In genomic region chr17:7176870-7177209, GRCh38 we compare ENCODE assay signal across 9 cellular contexts. TPM values are rescaled to one million over a fixed set of nuclear protein-coding genes. Genes with fewer than 3 reads are reported as not detected.
DNase-seq lines count a peak whose midpoint lies in the region; ATAC-seq and TF ChIP-seq lines count a peak whose summit lies in the region.
"Had no signal": no experiment of that assay in that cellular context is flagged by ENCODE, and none has a peak within 500 bp of the region (broad histone marks: within the 10 kb centered on the region; RNA-seq: fewer than 3 reads in every experiment).

No MANE protein-coding gene starts in this region.

- peaks cover 0 to 34% (median 12%) of the 10 kb centered on the region in 12 donors for H3K4me1 ChIP-seq in heart left ventricle
- H3K4me1 ChIP-seq in breast epithelium, result peaks cover 0 to 13% of the 10 kb centered on the region in 2 donors
- H3K4me1 ChIP-seq in vagina, result peaks cover 15% of the 10 kb centered on the region
- H3K4me1 ChIP-seq in ovary (ENCODE audit: insufficient read depth), result no peaks in the 10 kb centered on the region

- peak in 1 of 4 donors; percentile 25 for ATAC-seq in heart left ventricle

- no peak for DNase-seq in heart left ventricle
- no peak for DNase-seq in cardiac septum (ENCODE audit: low spot score)
- no peak for DNase-seq in breast epithelium (ENCODE audit: low spot score in 2 of 2)
- DNase-seq in left kidney (ENCODE audit: low read depth, low spot score), result peak; percentile 77
- no peak for DNase-seq in vagina (ENCODE audit: extremely low spot score in 2 of 2)
- DNase-seq in ovary, result no peak
- DNase-seq in stimulated activated CD4-positive, alpha-beta T cell treated with anti-CD3 and anti-CD28 coated beads, Interleukin-4, amount 100 ng/mL, for 1 hour, result no peak
- DNase-seq in activated CD4-positive, alpha-beta T cell treated with anti-CD3 and anti-CD28 coated beads, Interleukin-2, amount 50 U/mL, for 4 hours, result no peak

- H3K9me3 ChIP-seq in heart left ventricle (no peaks in the 10 kb centered on the region), breast epithelium (no peaks in the 10 kb centered on the region), vagina (no peaks in the 10 kb centered on the region), ovary (no peaks in the 10 kb centered on the region)

- H3K4me3 ChIP-seq in heart left ventricle (peak overlapping the region in 8 of 12 donors; percentile 28 to 56 (median 50)), breast epithelium (peak overlapping the region in 2 of 3 donors; percentile 50 to 65), vagina (peak overlapping the region; percentile 19 to 35), ovary (no peak overlapping the region)

- peaks cover 0 to 23% (median 17%) of the 10 kb centered on the region in 9 donors for H3K27me3 ChIP-seq in heart left ventricle
- no peaks in the 10 kb centered on the region for H3K27me3 ChIP-seq in breast epithelium
- H3K27me3 ChIP-seq in vagina, result no peaks in the 10 kb centered on the region
- no peaks in the 10 kb centered on the region for H3K27me3 ChIP-seq in ovary

- intact Hi-C loops in heart left ventricle (cut with DNase I) (loop anchor here in 8 of 10 donors (1.0 to 5.0 kb wide), 6 partner anchors 40 to 130 kb away; no protein-coding TSS in a partner anchor), cardiac septum (cut with DNase I) (loop anchor here (2.0 kb wide), 1 partner anchor 124 kb away; no protein-coding TSS in a partner anchor), breast epithelium (cut with DNase I; ENCODE audit: low total_unique reads) (loop anchor here (1.0 kb wide), 1 partner anchor 125 kb away; no protein-coding TSS in a partner anchor), vagina (cut with DNase I) (no loop called here), ovary (cut with DNase I) (loop anchor here in 1 of 4 donors (10.0 kb wide), 1 partner anchor 132 kb away; the partner anchor contains the start of gene SLC16A11)

- H3K27ac ChIP-seq in heart left ventricle, result no peak overlapping the region
- H3K27ac ChIP-seq in breast epithelium, result no peak overlapping the region
- no peak overlapping the region for H3K27ac ChIP-seq in vagina
- no peak overlapping the region for H3K27ac ChIP-seq in ovary
- H3K27ac ChIP-seq: skin epidermis had no signal

- 9 to 15% (median 13%) methylated on average over 13 to 17 of the region's 17 CpGs for WGBS in heart left ventricle, 4 donors
- 2 to 5% (median 4%) methylated on average over 11 to 17 of the region's 17 CpGs for WGBS in ovary, 3 donors

- no peak for TF ChIP-seq EP300 in ovary (IDR thresholded peaks at IDR 0.05)

- H3K36me3 ChIP-seq in heart left ventricle (no peaks in the 10 kb centered on the region), breast epithelium (no peaks in the 10 kb centered on the region), vagina (no peaks in the 10 kb centered on the region), ovary (no peaks in the 10 kb centered on the region)

- TF ChIP-seq CTCF in heart left ventricle (IDR thresholded peaks at IDR 0.05), result no peak
- no peak for TF ChIP-seq CTCF in breast epithelium (IDR thresholded peaks at IDR 0.05)
- no peak for TF ChIP-seq CTCF in vagina (IDR thresholded peaks at IDR 0.05)
- no peak for TF ChIP-seq CTCF in ovary (IDR thresholded peaks at IDR 0.05)

- TF ChIP-seq POLR2A in heart left ventricle (IDR thresholded peaks at IDR 0.05) (no peak), breast epithelium (IDR thresholded peaks at IDR 0.05) (no peak), vagina (IDR thresholded peaks at IDR 0.05) (no peak), ovary (IDR thresholded peaks at IDR 0.05) (no peak)

RNA-seq across cellular contexts. Expression of gene ASGR1, which starts 2.3 kb away (rescaled TPM):
- total RNA-seq in heart left ventricle, result 1 to 10 TPM in 3 of 9 donors, under 1 TPM in 3, not detected in 3; 0.23 to 3.5 (median 0.72) TPM
- polyA plus RNA-seq in heart left ventricle, result under 1 TPM; 0.19 to 0.64 TPM
- total RNA-seq in cardiac septum, result 0.54 TPM
- total RNA-seq in breast epithelium, result 1 to 10 TPM; 1.0 to 1.4 (median 1.3) TPM
- 2.5 TPM for total RNA-seq in vagina
- 1 to 10 TPM in 4 of 7 donors, under 1 TPM in 3; 0.63 to 3.3 (median 1.0) TPM for total RNA-seq in ovary
- polyA plus RNA-seq in ovary, result 1 to 10 TPM in 1 of 2 donors, under 1 TPM in 1; 0.20 to 1.3 TPM

RNA-seq across cellular contexts. Expression of gene DLG4, which starts 42.8 kb away (rescaled TPM):
- total RNA-seq in heart left ventricle (10 to 100 TPM; 12.0 to 24.3 (median 16.6) TPM), cardiac septum (16.0 TPM), breast epithelium (10 to 100 TPM in 2 of 3 donors, 1 to 10 TPM in 1; 7.2 to 18.4 (median 11.1) TPM), vagina (23.3 TPM), ovary (10 to 100 TPM; 11.0 to 67.7 (median 34.5) TPM)
- polyA plus RNA-seq in heart left ventricle (10 to 100 TPM in 1 of 2 donors, 1 to 10 TPM in 1; 5.3 to 15.5 TPM), ovary (10 to 100 TPM; 25.1 to 27.8 TPM)

RNA-seq across cellular contexts. Expression of gene ACADVL, which starts 42.9 kb away (rescaled TPM):
- 1,000 to 10,000 TPM in 7 of 9 donors, 100 to 1,000 TPM in 2; 874 to 2,110 (median 1,385) TPM for total RNA-seq in heart left ventricle
- polyA plus RNA-seq in heart left ventricle, result 1,000 to 10,000 TPM in 1 of 2 donors, 100 to 1,000 TPM in 1; 601 to 2,758 TPM
- 966 TPM for total RNA-seq in cardiac septum
- total RNA-seq in breast epithelium, result 1,000 to 10,000 TPM in 1 of 3 donors, 100 to 1,000 TPM in 2; 421 to 1,002 (median 829) TPM
- total RNA-seq in vagina, result 957 TPM
- total RNA-seq in ovary, result 100 to 1,000 TPM; 303 to 638 (median 374) TPM
- 100 to 1,000 TPM; 277 to 381 TPM for polyA plus RNA-seq in ovary

RNA-seq across cellular contexts. Expression of gene DVL2, which starts 57.5 kb away (rescaled TPM):
- total RNA-seq in heart left ventricle (10 to 100 TPM; 14.0 to 28.6 (median 17.8) TPM), cardiac septum (22.5 TPM), breast epithelium (10 to 100 TPM; 32.0 to 58.2 (median 47.9) TPM), vagina (53.0 TPM), ovary (10 to 100 TPM; 36.9 to 80.6 (median 61.3) TPM)
- polyA plus RNA-seq in heart left ventricle (10 to 100 TPM; 13.0 to 15.6 TPM), ovary (10 to 100 TPM in 1 of 2 donors, 1 to 10 TPM in 1; 8.2 to 49.0 TPM)
